8 cellular contexts compared by ENCODE assay signal in the genomic region with DNA sequence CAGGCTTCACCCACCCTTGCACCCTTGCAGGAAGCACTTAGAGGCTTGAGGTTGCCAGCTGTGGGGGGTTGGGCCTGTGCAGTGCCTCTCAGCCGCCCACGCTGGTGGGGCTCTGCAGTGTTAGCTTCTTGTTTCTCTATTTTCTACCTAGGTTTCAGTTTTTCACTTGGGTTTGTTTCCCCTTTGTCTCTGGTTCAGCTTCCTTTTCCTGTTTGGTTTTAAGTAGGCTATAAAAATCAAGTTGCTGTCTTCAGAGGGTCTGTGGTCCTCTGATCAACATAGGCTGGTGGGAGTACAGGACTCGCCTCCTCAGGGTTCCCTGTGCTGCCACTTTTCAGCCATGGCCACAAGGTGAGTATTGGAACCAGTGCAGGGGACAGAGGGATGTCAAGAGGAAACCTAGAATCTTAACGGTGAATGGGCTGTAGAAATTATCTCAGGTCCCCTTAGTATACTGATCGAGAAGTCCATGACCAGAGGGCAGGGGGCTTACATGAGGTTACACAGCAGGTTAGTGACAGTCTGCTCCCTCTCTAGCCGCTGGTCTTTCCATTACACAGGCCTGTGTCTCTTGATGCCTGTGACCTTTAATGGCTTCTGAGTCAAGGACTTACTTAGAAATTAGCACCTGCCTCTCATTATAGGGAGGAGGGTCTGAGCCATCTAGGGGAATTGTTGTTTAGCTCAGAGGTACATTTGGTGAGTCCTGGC. TPM values are rescaled to one million over a fixed set of nuclear protein-coding genes. Genes with fewer than 3 reads are reported as not detected.
DNase-seq lines count a peak whose midpoint lies in the region; ATAC-seq, FAIRE-seq and TF ChIP-seq lines count a peak whose summit lies in the region.

A gene with protein sequence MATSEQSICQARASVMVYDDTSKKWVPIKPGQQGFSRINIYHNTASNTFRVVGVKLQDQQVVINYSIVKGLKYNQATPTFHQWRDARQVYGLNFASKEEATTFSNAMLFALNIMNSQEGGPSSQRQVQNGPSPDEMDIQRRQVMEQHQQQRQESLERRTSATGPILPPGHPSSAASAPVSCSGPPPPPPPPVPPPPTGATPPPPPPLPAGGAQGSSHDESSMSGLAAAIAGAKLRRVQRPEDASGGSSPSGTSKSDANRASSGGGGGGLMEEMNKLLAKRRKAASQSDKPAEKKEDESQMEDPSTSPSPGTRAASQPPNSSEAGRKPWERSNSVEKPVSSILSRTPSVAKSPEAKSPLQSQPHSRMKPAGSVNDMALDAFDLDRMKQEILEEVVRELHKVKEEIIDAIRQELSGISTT (plus strand): TSS at position 262 of the 711 bp plus-strand sequence. CDS start 79 bp downstream, at position 341.

- peak within 1 kb of the TSS; percentile 4; the same call in 1 of the 2 replicates for H2AFZ ChIP-seq in OCI-LY3 (ENCODE audit: low read depth, low read length)
- H2AFZ ChIP-seq in keratinocyte (ENCODE audit: control insufficient read depth, low read length) = no peak within 1 kb of the TSS

- H3K27me3 ChIP-seq in OCI-LY3 (ENCODE audit: low read depth, low read length) (no peaks in the 10 kb centered on the region), keratinocyte (ENCODE audit: control insufficient read depth, extremely low read depth, insufficient read depth, low read length) (no peaks in the 10 kb centered on the region)

- H3K27ac ChIP-seq in OCI-LY3 (ENCODE audit: low read length) (no peak within 1 kb of the TSS), keratinocyte (ENCODE audit: control insufficient read depth, insufficient read depth, low read length) (no peak within 1 kb of the TSS)

- peak within 1 kb of the TSS; percentile 30; the same call in 1 of the 2 replicates for H3K4me3 ChIP-seq in OCI-LY3 (ENCODE audit: low read length)
- H3K4me3 ChIP-seq in keratinocyte (ENCODE audit: control insufficient read depth in 2 of 3, extremely low read depth in 1 of 3, insufficient read depth in 2 of 3, low read depth in 1 of 3, low read length in 3 of 3) = no peak within 1 kb of the TSS

- H3K9ac ChIP-seq in OCI-LY3 (ENCODE audit: low read length) (no peak within 1 kb of the TSS), keratinocyte (ENCODE audit: control insufficient read depth, extremely low read depth, insufficient read depth, low read length) (no peak within 1 kb of the TSS)

- dilution Hi-C loops in keratinocyte (cut with MboI; ENCODE audit: extremely low pct_ligation_motif_present, low sequenced_read_pairs) = no loop called here

- no peak for DNase-seq in GM18507 (ENCODE audit: extremely low spot score, insufficient read length, low read depth)
- DNase-seq in activated gamma-delta T cell treated with anti-CD3 and anti-CD28 coated beads, Interleukin-2, amount 50 U/mL, for 16 hours (ENCODE audit: low read depth) = peak; percentile 81
- no peak for DNase-seq in keratinocyte (ENCODE audit: low read depth, low spot score)
- peak; percentile 84 to 87 for DNase-seq in stimulated activated CD4-positive, alpha-beta T cell treated with anti-CD3 and anti-CD28 coated beads, Interleukin-4, amount 100 ng/mL, for 4 hours
- no peak for DNase-seq in islet precursor cell
- DNase-seq in HuH-7 (ENCODE audit: low spot score) = no peak

- ATAC-seq in HG02763 (IDR thresholded peaks at IDR 0.05; ENCODE audit: unreplicated experiment) = peak; percentile 47

- no peaks in the 10 kb centered on the region for H3K9me3 ChIP-seq in OCI-LY3 (ENCODE audit: insufficient read depth, low read length)
- H3K9me3 ChIP-seq in keratinocyte (ENCODE audit: control insufficient read depth, low read depth, low read length) = no peaks in the 10 kb centered on the region

- H3K4me1 ChIP-seq in OCI-LY3 (ENCODE audit: low read length) (peaks cover 20% of the 10 kb centered on the region), keratinocyte (ENCODE audit: control insufficient read depth, extremely low read depth, insufficient read depth, low read length) (peaks cover 19% of the 10 kb centered on the region)

- no peak for TF ChIP-seq CTCF in OCI-LY3 (IDR thresholded peaks at IDR 0.05; ENCODE audit: low read depth, low read length)
- no peak for TF ChIP-seq CTCF in keratinocyte (optimal IDR thresholded peaks at IDR 0.05 in 1 of 3, IDR thresholded peaks at IDR 0.05 in 1 of 3, conservative IDR thresholded peaks at IDR 0.05 in 1 of 3; ENCODE audit: extremely low read depth in 1 of 3, insufficient read depth in 2 of 3, low read length in 3 of 3)

- H3K9me1 ChIP-seq in keratinocyte (ENCODE audit: control insufficient read depth, extremely low read depth, insufficient read depth, low read length) = no peaks in the 10 kb centered on the region

- no peaks in the 10 kb centered on the region for H4K20me1 ChIP-seq in OCI-LY3 (ENCODE audit: insufficient read depth, low read length)
- H4K20me1 ChIP-seq in keratinocyte (ENCODE audit: control insufficient read depth, extremely low read depth, insufficient read depth, low read length) = no peaks in the 10 kb centered on the region

- H3K79me2 ChIP-seq in OCI-LY3 (ENCODE audit: low read length) (no peaks in the 10 kb centered on the region), keratinocyte (ENCODE audit: control insufficient read depth, insufficient read depth, low read length) (no peaks in the 10 kb centered on the region)

- peak; percentile 91 for FAIRE-seq in GM18507 (lab: Jason Lieb, UNC)
- no peak for FAIRE-seq in keratinocyte (lab: Jason Lieb, UNC)

- no peaks in the 10 kb centered on the region for H3K36me3 ChIP-seq in OCI-LY3 (replicated peaks; ENCODE audit: low read depth, low read length)
- H3K36me3 ChIP-seq in keratinocyte (ENCODE audit: control insufficient read depth in 2 of 2, extremely low read depth in 1 of 2, insufficient read depth in 2 of 2, low read length in 2 of 2) = no peaks in the 10 kb centered on the region

- H3K4me2 ChIP-seq in OCI-LY3 (ENCODE audit: low read length) = peak within 1 kb of the TSS; percentile 54
- H3K4me2 ChIP-seq in keratinocyte (ENCODE audit: control insufficient read depth, extremely low read depth, insufficient read depth, low read depth, low read length) = no peak within 1 kb of the TSS

RNA-seq across cellular contexts. Expression of the gene that starts here (rescaled TPM):
- 12.0 to 16.2 TPM (median 13.2 TPM) in 3 replicates for polyA plus RNA-seq in keratinocyte
- 32.6 TPM for polyA plus RNA-seq in keratinocyte (2011; ENCODE audit: low read depth)
- polyA plus RNA-seq in keratinocyte (2011; cell fraction: cytosol; rRNA removed) = 9.4 and 13.2 TPM in 2 replicates
- polyA plus RNA-seq in keratinocyte (2011; cell fraction: nucleus; rRNA removed) = 52.6 and 66.7 TPM in 2 replicates
- 13.1 and 17.6 TPM in 2 replicates for polyA plus RNA-seq in keratinocyte (2012; ENCODE audit: low replicate concordance)
- 8.2 to 26.8 TPM (median 10.1 TPM) in 3 replicates for polyA minus RNA-seq in keratinocyte
- 11.3 TPM for polyA minus RNA-seq in keratinocyte (2011; cell fraction: cytosol; rRNA and poly(A)+ RNA removed)
- polyA minus RNA-seq in keratinocyte (2011; cell fraction: nucleus; rRNA and poly(A)+ RNA removed) = 11.3 and 19.3 TPM in 2 replicates

Comparison
In these comparisons a context has a peak if more than half of its experiments do, and no peak if none do; other contexts are left out.
1. DNase-seq: peak in activated gamma-delta T cell treated with anti-CD3 and anti-CD28 coated beads, Interleukin-2, amount 50 U/mL, for 16 hours (single experiment) and stimulated activated CD4-positive, alpha-beta T cell treated with anti-CD3 and anti-CD28 coated beads, Interleukin-4, amount 100 ng/mL, for 4 hours (2 of 2); none in GM18507 (single experiment), keratinocyte (single experiment), islet precursor cell (single experiment) and HuH-7 (single experiment).